2 cellular contexts compared by ENCODE assay signal in the genomic region with DNA sequence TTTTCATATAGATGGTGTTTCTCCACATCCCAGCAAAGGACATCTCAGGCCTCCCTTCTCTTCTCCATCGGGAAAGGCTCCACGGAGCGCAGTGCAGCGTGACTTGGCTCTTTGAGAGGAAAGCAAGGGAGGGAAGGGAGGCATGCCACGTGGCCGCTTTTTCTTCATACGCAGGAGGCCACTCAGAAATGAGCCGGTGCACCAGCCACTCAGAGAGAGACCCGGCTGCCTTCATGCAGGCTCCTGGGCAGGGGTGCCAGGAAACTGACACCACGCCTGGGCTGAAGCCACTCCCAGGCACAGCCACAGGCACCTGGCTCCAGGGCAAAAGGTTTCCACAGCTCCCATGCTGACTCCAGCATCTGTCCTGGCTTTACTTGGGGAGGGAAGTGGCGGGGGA.
TF ChIP-seq lines count a peak whose summit lies in the region.

No MANE protein-coding gene starts in this region.

TF ChIP-seq in GM23338, 12 proteins besides CTCF, POLR2A, EP300 and RAD21:
- TF ChIP-seq CREB1 (CRISPR knock-in tag; IDR thresholded peaks at IDR 0.05; ENCODE audit: low read depth) (no peak), EZH2 (IDR thresholded peaks at IDR 0.05; ENCODE audit: low read depth, unreplicated experiment) (no peak), EZH2phosphoT487 (IDR thresholded peaks at IDR 0.05; ENCODE audit: unreplicated experiment) (no peak), JUNB (IDR thresholded peaks at IDR 0.05; ENCODE audit: unreplicated experiment) (no peak)
- TF ChIP-seq, protein P1, sequence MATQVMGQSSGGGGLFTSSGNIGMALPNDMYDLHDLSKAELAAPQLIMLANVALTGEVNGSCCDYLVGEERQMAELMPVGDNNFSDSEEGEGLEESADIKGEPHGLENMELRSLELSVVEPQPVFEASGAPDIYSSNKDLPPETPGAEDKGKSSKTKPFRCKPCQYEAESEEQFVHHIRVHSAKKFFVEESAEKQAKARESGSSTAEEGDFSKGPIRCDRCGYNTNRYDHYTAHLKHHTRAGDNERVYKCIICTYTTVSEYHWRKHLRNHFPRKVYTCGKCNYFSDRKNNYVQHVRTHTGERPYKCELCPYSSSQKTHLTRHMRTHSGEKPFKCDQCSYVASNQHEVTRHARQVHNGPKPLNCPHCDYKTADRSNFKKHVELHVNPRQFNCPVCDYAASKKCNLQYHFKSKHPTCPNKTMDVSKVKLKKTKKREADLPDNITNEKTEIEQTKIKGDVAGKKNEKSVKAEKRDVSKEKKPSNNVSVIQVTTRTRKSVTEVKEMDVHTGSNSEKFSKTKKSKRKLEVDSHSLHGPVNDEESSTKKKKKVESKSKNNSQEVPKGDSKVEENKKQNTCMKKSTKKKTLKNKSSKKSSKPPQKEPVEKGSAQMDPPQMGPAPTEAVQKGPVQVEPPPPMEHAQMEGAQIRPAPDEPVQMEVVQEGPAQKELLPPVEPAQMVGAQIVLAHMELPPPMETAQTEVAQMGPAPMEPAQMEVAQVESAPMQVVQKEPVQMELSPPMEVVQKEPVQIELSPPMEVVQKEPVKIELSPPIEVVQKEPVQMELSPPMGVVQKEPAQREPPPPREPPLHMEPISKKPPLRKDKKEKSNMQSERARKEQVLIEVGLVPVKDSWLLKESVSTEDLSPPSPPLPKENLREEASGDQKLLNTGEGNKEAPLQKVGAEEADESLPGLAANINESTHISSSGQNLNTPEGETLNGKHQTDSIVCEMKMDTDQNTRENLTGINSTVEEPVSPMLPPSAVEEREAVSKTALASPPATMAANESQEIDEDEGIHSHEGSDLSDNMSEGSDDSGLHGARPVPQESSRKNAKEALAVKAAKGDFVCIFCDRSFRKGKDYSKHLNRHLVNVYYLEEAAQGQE (IDR thresholded peaks at IDR 0.05; ENCODE audit: unreplicated experiment) = no peak

TF ChIP-seq in H1, 55 proteins besides CTCF, POLR2A, EP300 and RAD21:
- TF ChIP-seq HDAC6 (IDR thresholded peaks at IDR 0.05; ENCODE audit: low read depth, low read length) (no peak), SP4 (IDR thresholded peaks at IDR 0.05; ENCODE audit: low read length) (no peak), JUND (IDR thresholded peaks at IDR 0.05; ENCODE audit: low read length) (no peak), ATF3 (IDR thresholded peaks at IDR 0.05; ENCODE audit: insufficient read depth, low read depth, low read length) (no peak), ASH2L (IDR thresholded peaks at IDR 0.05; ENCODE audit: low read length) (no peak), SP1 (IDR thresholded peaks at IDR 0.05; ENCODE audit: low read depth, low read length) (no peak), TBP (IDR thresholded peaks at IDR 0.05; ENCODE audit: low read depth, low read length) (no peak), TEAD4 (IDR thresholded peaks at IDR 0.05; ENCODE audit: low read depth, low read length) (no peak), POLR2AphosphoS5 (IDR thresholded peaks at IDR 0.05; ENCODE audit: low read depth, low read length) (no peak), SIX5 (IDR thresholded peaks at IDR 0.05; ENCODE audit: low read depth, low read length) (no peak), ZNF274 (IDR thresholded peaks at IDR 0.05; ENCODE audit: borderline replicate concordance, extremely low read depth, low read length) (no peak), CBX8 (IDR thresholded peaks at IDR 0.05; ENCODE audit: borderline replicate concordance, low read depth, low read length) (no peak)
- TF ChIP-seq, protein P2, sequence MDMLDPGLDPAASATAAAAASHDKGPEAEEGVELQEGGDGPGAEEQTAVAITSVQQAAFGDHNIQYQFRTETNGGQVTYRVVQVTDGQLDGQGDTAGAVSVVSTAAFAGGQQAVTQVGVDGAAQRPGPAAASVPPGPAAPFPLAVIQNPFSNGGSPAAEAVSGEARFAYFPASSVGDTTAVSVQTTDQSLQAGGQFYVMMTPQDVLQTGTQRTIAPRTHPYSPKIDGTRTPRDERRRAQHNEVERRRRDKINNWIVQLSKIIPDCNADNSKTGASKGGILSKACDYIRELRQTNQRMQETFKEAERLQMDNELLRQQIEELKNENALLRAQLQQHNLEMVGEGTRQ (IDR thresholded peaks at IDR 0.05; ENCODE audit: low read length) = no peak
